ENCODE assay signal across 11 cellular contexts in the genomic region with DNA sequence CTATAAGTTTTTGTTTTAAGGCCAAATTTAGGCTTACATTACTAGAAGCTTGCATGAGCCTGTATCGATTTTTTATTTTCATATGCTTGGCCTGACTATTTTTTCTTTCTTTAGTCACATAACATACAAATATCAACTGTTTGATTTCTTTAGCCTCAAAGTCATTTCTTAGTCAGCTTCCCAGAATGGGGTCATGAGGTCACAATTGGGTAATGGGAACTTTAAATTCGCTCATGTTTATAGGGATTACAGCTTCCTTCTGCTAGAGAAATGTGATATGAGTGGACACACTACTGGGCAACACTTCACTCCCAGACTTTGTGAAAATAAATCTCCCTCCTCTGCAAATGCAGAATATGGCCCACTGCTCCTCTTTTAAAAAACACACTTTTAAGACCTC. TPM values are rescaled to one million over a fixed set of nuclear protein-coding genes. Genes with fewer than 3 reads are reported as not detected.
DNase-seq lines count a peak whose midpoint lies in the region; ATAC-seq and TF ChIP-seq lines count a peak whose summit lies in the region.
"Had no signal": no experiment of that assay in that cellular context is flagged by ENCODE, and none has a peak within 500 bp of the region (broad histone marks: within the 10 kb centered on the region; RNA-seq: fewer than 3 reads in every experiment).

No MANE protein-coding gene starts in this region.

- DNase-seq in DMS 273 (lab: John Stamatoyannopoulos, UW; ENCODE audit: unreplicated experiment), result peak; percentile 36
- DNase-seq in DMS 273 treated with DMSO at 0.1 percent for 48 hours (lab: John Stamatoyannopoulos, UW), result no peak
- DNase-seq in activated naive CD8-positive, alpha-beta T cell treated with anti-CD3 and anti-CD28 coated beads, Interleukin-2, amount 50 U/mL, for 24 hours, result no peak
- DNase-seq in renal cortical epithelial cell (ENCODE audit: low read depth), result peak; percentile 64
- DNase-seq in colonic mucosa, result no peak
- DNase-seq in osteoblast (ENCODE audit: insufficient read length, low spot score, missing footprints), result no peak
- DNase-seq: posterior cingulate gyrus had no signal

- no peak overlapping the region for H3K4me3 Mint-ChIP-seq in activated naive CD8-positive, alpha-beta T cell treated with anti-CD3 and anti-CD28 coated beads, Interleukin-2, amount 50 U/mL, for 24 hours

- H2AFZ ChIP-seq in osteoblast (ENCODE audit: low read length), result no peak overlapping the region
- H2AFZ ChIP-seq: PC-9 had no signal

- H3K4me1 ChIP-seq in colonic mucosa (peaks cover 10% of the 10 kb centered on the region), osteoblast (ENCODE audit: insufficient read depth, low read length) (peaks cover 16% of the 10 kb centered on the region)

- H3K79me2 ChIP-seq in osteoblast (ENCODE audit: insufficient read depth, low read length), result no peaks in the 10 kb centered on the region

- H3K4me3 ChIP-seq in colonic mucosa, result no peak overlapping the region
- no peak overlapping the region for H3K4me3 ChIP-seq in osteoblast (ENCODE audit: insufficient read depth, low read length)
- H3K4me3 ChIP-seq: PC-9 had no signal

- H3K4me2 ChIP-seq in osteoblast (ENCODE audit: insufficient read depth, low read length), result no peak overlapping the region
- H3K4me2 ChIP-seq: PC-9 had no signal

- H3K4me1 Mint-ChIP-seq in activated naive CD8-positive, alpha-beta T cell treated with anti-CD3 and anti-CD28 coated beads, Interleukin-2, amount 50 U/mL, for 24 hours, result peaks cover 45% of the 10 kb centered on the region

- no peaks in the 10 kb centered on the region for H3K27me3 ChIP-seq in colonic mucosa
- H3K27me3 ChIP-seq in osteoblast (ENCODE audit: insufficient read depth, low read length), result no peaks in the 10 kb centered on the region

- TF ChIP-seq CTCF in colonic mucosa (IDR thresholded peaks at IDR 0.05) (no peak), osteoblast (IDR thresholded peaks at IDR 0.05; ENCODE audit: extremely low read depth, low read depth, low read length) (no peak)

- no peaks in the 10 kb centered on the region for H3K36me3 Mint-ChIP-seq in activated naive CD8-positive, alpha-beta T cell treated with anti-CD3 and anti-CD28 coated beads, Interleukin-2, amount 50 U/mL, for 24 hours (ENCODE audit: low read depth)

- no peak overlapping the region for H3K9ac ChIP-seq in colonic mucosa (ENCODE audit: low read depth in 2 of 2, low read length in 2 of 2)

- H3K27ac Mint-ChIP-seq in activated naive CD8-positive, alpha-beta T cell treated with anti-CD3 and anti-CD28 coated beads, Interleukin-2, amount 50 U/mL, for 24 hours, result peak overlapping the region; percentile 34

- no peaks in the 10 kb centered on the region for H4K20me1 ChIP-seq in osteoblast (ENCODE audit: insufficient read depth, low read length)

- no peaks in the 10 kb centered on the region for H3K36me3 ChIP-seq in colonic mucosa
- no peaks in the 10 kb centered on the region for H3K36me3 ChIP-seq in osteoblast (ENCODE audit: insufficient read depth, low read length)

- intact Hi-C loops in colonic mucosa (cut with DNase I), result no loop called here

- H3K9me3 ChIP-seq in colonic mucosa, result no peaks in the 10 kb centered on the region
- peaks cover 1% of the 10 kb centered on the region for H3K9me3 ChIP-seq in osteoblast (ENCODE audit: low read depth, low read length)

- H3K9me3 Mint-ChIP-seq in activated naive CD8-positive, alpha-beta T cell treated with anti-CD3 and anti-CD28 coated beads, Interleukin-2, amount 50 U/mL, for 24 hours, result no peaks in the 10 kb centered on the region

- ATAC-seq in HG03280 (IDR thresholded peaks at IDR 0.05; ENCODE audit: unreplicated experiment) (peak; percentile 1), HG03457 (IDR thresholded peaks at IDR 0.05; ENCODE audit: unreplicated experiment) (no peak)
- no peak for ATAC-seq in activated naive CD8-positive, alpha-beta T cell treated with anti-CD3 and anti-CD28 coated beads, Interleukin-2, amount 50 U/mL, for 24 hours

- H3K27ac ChIP-seq in colonic mucosa (no peak overlapping the region), osteoblast (ENCODE audit: low read depth, low read length) (no peak overlapping the region)
- H3K27ac ChIP-seq: 22Rv1, PC-9 had no signal

- H3K27me3 Mint-ChIP-seq in activated naive CD8-positive, alpha-beta T cell treated with anti-CD3 and anti-CD28 coated beads, Interleukin-2, amount 50 U/mL, for 24 hours, result no peaks in the 10 kb centered on the region

RNA-seq across cellular contexts. Expression of a gene that starts 9.1 kb away (rescaled TPM):
- total RNA-seq in renal cortical epithelial cell, result 70.8 and 90.6 TPM in 2 replicates
- total RNA-seq in colonic mucosa, result 10 to 100 TPM; 15.2 to 30.2 TPM
- 28.2 and 30.4 TPM in 2 replicates for total RNA-seq in osteoblast

Comparison
In these comparisons a context has a peak if more than half of its experiments do, and no peak if none do; other contexts are left out.
1. DNase-seq: peak in DMS 273 (single experiment) and renal cortical epithelial cell (single experiment); none in DMS 273 treated with DMSO at 0.1 percent for 48 hours (single experiment), activated naive CD8-positive, alpha-beta T cell treated with anti-CD3 and anti-CD28 coated beads, Interleukin-2, amount 50 U/mL, for 24 hours (single experiment), colonic mucosa (single experiment) and osteoblast (single experiment).